ENCODE assay signal across 21 cellular contexts in the genomic region with DNA sequence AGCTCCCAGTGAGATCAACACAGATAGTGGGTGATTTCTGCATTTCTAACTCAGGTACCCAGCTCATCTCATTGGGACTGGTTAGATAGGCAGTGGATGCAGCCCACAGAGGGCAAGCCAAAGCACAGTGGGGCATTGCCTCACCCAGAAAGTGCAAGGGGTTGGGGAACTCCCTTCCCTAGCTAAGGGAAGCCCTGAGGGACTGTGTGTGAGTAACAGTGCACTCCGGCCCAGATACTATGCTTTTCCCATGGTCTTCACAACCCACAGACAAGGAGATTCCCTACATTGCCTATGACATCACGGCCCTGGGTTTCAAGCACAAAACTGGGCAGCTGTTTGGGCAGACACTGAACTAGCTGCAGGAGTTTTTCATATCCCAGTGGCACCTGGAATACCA.
"Had no signal": no experiment of that assay in that cellular context is flagged by ENCODE, and none has a peak within 500 bp of the region (broad histone marks: within the 10 kb centered on the region; RNA-seq: fewer than 3 reads in every experiment).

No MANE protein-coding gene starts in this region.

- H3K36me3 Mint-ChIP-seq: IgD-negative memory B cell had no signal

- ATAC-seq: K562 had no signal

- H3K27ac ChIP-seq: KMS-11 had no signal

- H3K4me3 Mint-ChIP-seq: IgD-negative memory B cell had no signal

- H3K9me3 ChIP-seq: SK-N-SH had no signal

- DNase-seq: Kasumi-1, MV-4-11, NCI-H1048, NCI-H1105, NCI-H1417, NCI-H1436 treated with DMSO at 0.1 percent for 48 hours, NCI-H1694, NCI-H1930, NCI-H2081, NCI-H2107, NCI-H2227 treated with DMSO at 0.1 percent for 48 hours, NCI-H526 treated with DMSO at 0.1 percent for 48 hours, NCI-H748 treated with DMSO at 0.1 percent for 48 hours, RPMI8226, SHP77, SK-N-SH had no signal

- H3K27me3 Mint-ChIP-seq: IgD-negative memory B cell had no signal

- H3K27ac Mint-ChIP-seq: IgD-negative memory B cell had no signal

- FAIRE-seq: HTR-8/SVneo, K562, RCC 7860 had no signal

- H3K4me1 Mint-ChIP-seq: IgD-negative memory B cell had no signal

- H3K4me3 ChIP-seq: K562 had no signal
